In genomic region chr2:43136862-43137261, GRCh38 we compare ENCODE assay signal across 10 cellular contexts.
DNase-seq lines count a peak whose midpoint lies in the region; ATAC-seq and TF ChIP-seq lines count a peak whose summit lies in the region.
"Had no signal": no experiment of that assay in that cellular context is flagged by ENCODE, and none has a peak within 500 bp of the region (broad histone marks: within the 10 kb centered on the region; RNA-seq: fewer than 3 reads in every experiment).

No MANE protein-coding gene starts in this region.

- intact Hi-C loops in colonic mucosa (cut with DNase I): no loop called here

- peaks cover 23% of the 10 kb centered on the region for H3K79me2 ChIP-seq in DND-41 (ENCODE audit: insufficient read depth, low read length)

- TF ChIP-seq CTCF in DND-41 (IDR thresholded peaks at IDR 0.05; ENCODE audit: borderline replicate concordance, extremely low read depth, low read length, poor library complexity, severe bottlenecking): peak; percentile 64
- TF ChIP-seq CTCF in colonic mucosa (IDR thresholded peaks at IDR 0.05): no peak

- no peak overlapping the region for H2AFZ ChIP-seq in DND-41 (ENCODE audit: low read depth, low read length)

- H4K20me1 ChIP-seq in DND-41 (ENCODE audit: insufficient read depth, low read length): no peaks in the 10 kb centered on the region

- H3K4me1 ChIP-seq in DND-41 (ENCODE audit: insufficient read depth, low read length) (peaks cover 93% of the 10 kb centered on the region), colonic mucosa (peaks cover 25% of the 10 kb centered on the region)

- H3K27me3 ChIP-seq in DND-41 (ENCODE audit: insufficient read depth, low read length, poor library complexity) (no peaks in the 10 kb centered on the region), colonic mucosa (no peaks in the 10 kb centered on the region)

- H3K9me3 ChIP-seq in DND-41 (ENCODE audit: insufficient read depth, low read length, severe bottlenecking): no peaks in the 10 kb centered on the region
- no peaks in the 10 kb centered on the region for H3K9me3 ChIP-seq in colonic mucosa

- H3K4me3 ChIP-seq in DND-41 (ENCODE audit: low read depth in 1 of 2, low read length in 2 of 2) (peak overlapping the region in 1 of 2 experiments; percentile 50; a peak in 2 of 4 replicates), colonic mucosa (no peak overlapping the region)
- H3K4me3 ChIP-seq: SK-N-MC had no signal

- H3K36me3 ChIP-seq in DND-41 (ENCODE audit: insufficient read depth, low read length) (no peaks in the 10 kb centered on the region), colonic mucosa (no peaks in the 10 kb centered on the region)

- peak overlapping the region; percentile 68 for H3K4me2 ChIP-seq in DND-41 (ENCODE audit: insufficient read depth, low read length)

- ATAC-seq in DND-41 (ENCODE audit: insufficient read depth, low read depth): peak; percentile 68
- no peak for ATAC-seq in HG02678 (IDR thresholded peaks at IDR 0.05; ENCODE audit: unreplicated experiment)

- H3K27ac ChIP-seq in DND-41 (ENCODE audit: low read length) (peak overlapping the region; percentile 96), colonic mucosa (peak overlapping the region; percentile 62)
- H3K27ac ChIP-seq: epithelial cell of prostate, SK-N-MC had no signal

- H3K9ac ChIP-seq in DND-41 (ENCODE audit: low read depth, low read length): peak overlapping the region; percentile 64
- H3K9ac ChIP-seq in colonic mucosa (ENCODE audit: low read depth in 2 of 2, low read length in 2 of 2): peak overlapping the region in 1 of 2 donors; percentile 62

- DNase-seq in DND-41 (peak; percentile 96), colonic mucosa (no peak), globus pallidus (ENCODE audit: low spot score) (no peak), HuH-7 (ENCODE audit: low spot score) (no peak), SKM-1 (lab: John Stamatoyannopoulos, UW; ENCODE audit: unreplicated experiment) (no peak)
- DNase-seq in activated CD4-positive, alpha-beta T cell treated with anti-CD3 and anti-CD28 coated beads for 48 hours: peak; percentile 78
- peak; percentile 60 for DNase-seq in stimulated activated CD4-positive, alpha-beta T cell treated with anti-CD3 and anti-CD28 coated beads, Interleukin-4, amount 100 ng/mL, for 1 hour

Comparison
In these comparisons a context has a peak if more than half of its experiments do, and no peak if none do; other contexts are left out.
1. DNase-seq: peak in DND-41 (single experiment), activated CD4-positive, alpha-beta T cell treated with anti-CD3 and anti-CD28 coated beads for 48 hours (single experiment) and stimulated activated CD4-positive, alpha-beta T cell treated with anti-CD3 and anti-CD28 coated beads, Interleukin-4, amount 100 ng/mL, for 1 hour (single experiment); none in colonic mucosa (single experiment), globus pallidus (single experiment), HuH-7 (single experiment) and SKM-1 (single experiment).